25 cellular contexts compared by ENCODE assay signal in the genomic region with DNA sequence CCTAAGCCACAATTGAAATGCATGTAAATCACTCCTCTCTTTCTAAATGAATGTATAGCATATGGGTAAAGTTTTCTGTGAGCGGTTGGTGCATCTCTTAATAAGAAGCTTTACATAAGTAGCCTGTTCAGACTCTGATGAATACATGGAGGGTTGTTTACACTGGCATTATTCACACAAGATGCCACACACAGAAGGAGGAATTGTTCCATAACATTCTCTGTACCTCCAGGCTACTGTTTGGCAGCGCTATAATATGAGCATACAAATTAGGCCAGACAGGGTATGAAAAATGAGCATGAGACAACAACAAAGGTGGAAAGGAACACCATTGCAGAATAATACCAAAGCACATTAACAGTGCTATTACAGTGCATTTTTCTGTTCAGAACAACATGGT.
DNase-seq lines count a peak whose midpoint lies in the region; ATAC-seq and TF ChIP-seq lines count a peak whose summit lies in the region.
"Had no signal": no experiment of that assay in that cellular context is flagged by ENCODE, and none has a peak within 500 bp of the region (broad histone marks: within the 10 kb centered on the region; RNA-seq: fewer than 3 reads in every experiment).

No MANE protein-coding gene starts in this region.

- TF ChIP-seq CTCF in neural crest cell (conservative IDR thresholded peaks at IDR 0.05) (no peak), GM10248 (IDR thresholded peaks at IDR 0.05; ENCODE audit: control extremely low read depth, extremely low read depth, low read depth, missing control alignments) (no peak)

- POLR2A ChIA-PET in GM10248 (lab: Yijun Ruan, JAX) = no interaction called here

- H3K27me3 Mint-ChIP-seq in neural crest cell (ENCODE audit: low read depth) = no peaks in the 10 kb centered on the region
- H3K27me3 Mint-ChIP-seq: activated naive CD8-positive, alpha-beta T cell treated with anti-CD3 and anti-CD28 coated beads, Interleukin-2, amount 50 U/mL, for 24 hours; dendritic cell treated with granulocyte-macrophage colony-stimulating factor and Interleukin-4, amounts not matched to agents 40 ng/mL and 50 ng/mL, for 4 days had no signal

- H3K4me1 Mint-ChIP-seq in neural crest cell = peaks cover 25% of the 10 kb centered on the region
- H3K4me1 Mint-ChIP-seq: activated naive CD8-positive, alpha-beta T cell treated with anti-CD3 and anti-CD28 coated beads, Interleukin-2, amount 50 U/mL, for 24 hours; natural killer cell; stimulated activated naive B cell treated with anti-CD40 and anti-IgM and Interleukin-4, amounts not matched to agents 10 μg/mL and 1 μg/mL and 100 μg/mL, for 72 hours had no signal

- peak overlapping the region; percentile 16 for H3K27ac Mint-ChIP-seq in neural crest cell (ENCODE audit: unreplicated experiment)
- H3K27ac Mint-ChIP-seq: activated naive CD8-positive, alpha-beta T cell treated with anti-CD3 and anti-CD28 coated beads, Interleukin-2, amount 50 U/mL, for 24 hours; activated T-cell treated with anti-CD3 and anti-CD28 coated beads, Interleukin-2, amount 50 U/mL, for 72 hours; dendritic cell treated with granulocyte-macrophage colony-stimulating factor and Interleukin-4, amounts not matched to agents 40 ng/mL and 50 ng/mL, for 4 days; natural killer cell; stimulated activated naive B cell treated with anti-CD40 and anti-IgM and Interleukin-4, amounts not matched to agents 10 μg/mL and 1 μg/mL and 100 μg/mL, for 72 hours; T-helper 2 cell treated with Interferon-gamma antibody and Interleukin-4, amounts not matched to agents 5 μg/mL and 100 μg/mL, for 36 hours had no signal

- CTCF ChIA-PET in GM10248 (lab: Yijun Ruan, JAX) = interaction anchor here (0.9 to 1.0 kb wide), 2 partner anchors 9 to 14 kb away, joined by 3 read pairs; no protein-coding TSS in a partner anchor

- ATAC-seq in HG03439 (IDR thresholded peaks at IDR 0.05; ENCODE audit: unreplicated experiment) = no peak
- ATAC-seq: activated naive CD8-positive, alpha-beta T cell treated with anti-CD3 and anti-CD28 coated beads, Interleukin-2, amount 50 U/mL, for 24 hours; activated T-cell treated with anti-CD3 and anti-CD28 coated beads, Interleukin-2, amount 50 U/mL, for 72 hours; body of pancreas; mucosa of descending colon; stimulated activated naive B cell treated with anti-CD40 and anti-IgM and Interleukin-4, amounts not matched to agents 10 μg/mL and 1 μg/mL and 100 μg/mL, for 72 hours had no signal

- no peak overlapping the region for H3K4me3 Mint-ChIP-seq in neural crest cell
- H3K4me3 Mint-ChIP-seq: activated naive CD8-positive, alpha-beta T cell treated with anti-CD3 and anti-CD28 coated beads, Interleukin-2, amount 50 U/mL, for 24 hours; activated T-cell treated with anti-CD3 and anti-CD28 coated beads, Interleukin-2, amount 50 U/mL, for 72 hours; dendritic cell treated with granulocyte-macrophage colony-stimulating factor and Interleukin-4, amounts not matched to agents 40 ng/mL and 50 ng/mL, for 4 days; H9; natural killer cell; stimulated activated naive B cell treated with anti-CD40 and anti-IgM and Interleukin-4, amounts not matched to agents 10 μg/mL and 1 μg/mL and 100 μg/mL, for 72 hours; T-helper 2 cell treated with Interferon-gamma antibody and Interleukin-4, amounts not matched to agents 5 μg/mL and 100 μg/mL, for 36 hours had no signal

- H3K9me3 Mint-ChIP-seq in neural crest cell = no peaks in the 10 kb centered on the region
- H3K9me3 Mint-ChIP-seq: activated naive CD8-positive, alpha-beta T cell treated with anti-CD3 and anti-CD28 coated beads, Interleukin-2, amount 50 U/mL, for 24 hours; activated T-cell treated with anti-CD3 and anti-CD28 coated beads, Interleukin-2, amount 50 U/mL, for 72 hours; dendritic cell treated with granulocyte-macrophage colony-stimulating factor and Interleukin-4, amounts not matched to agents 40 ng/mL and 50 ng/mL, for 4 days; H9; stimulated activated naive B cell treated with anti-CD40 and anti-IgM and Interleukin-4, amounts not matched to agents 10 μg/mL and 1 μg/mL and 100 μg/mL, for 72 hours; T-helper 2 cell treated with Interferon-gamma antibody and Interleukin-4, amounts not matched to agents 5 μg/mL and 100 μg/mL, for 36 hours had no signal

- H3K36me3 Mint-ChIP-seq in neural crest cell (ENCODE audit: low read depth) = no peaks in the 10 kb centered on the region
- H3K36me3 Mint-ChIP-seq: natural killer cell; stimulated activated naive B cell treated with anti-CD40 and anti-IgM and Interleukin-4, amounts not matched to agents 10 μg/mL and 1 μg/mL and 100 μg/mL, for 72 hours had no signal

- peak; percentile 21 for DNase-seq in NCI-H1092 (lab: John Stamatoyannopoulos, UW)
- no peak for DNase-seq in NCI-H1092 treated with DMSO at 0.1 percent for 48 hours (lab: John Stamatoyannopoulos, UW)
- peak; percentile 97 for DNase-seq in NCI-H2081 treated with DMSO at 0.1 percent for 48 hours (lab: John Stamatoyannopoulos, UW)
- peak; percentile 12 for DNase-seq in NCI-H774 (lab: John Stamatoyannopoulos, UW)
- DNase-seq in neural crest cell (ENCODE audit: low read depth, low spot score) = no peak
- no peak for DNase-seq in GM10248 (ENCODE audit: extremely low spot score)
- no peak for DNase-seq in NCI-H510A (lab: John Stamatoyannopoulos, UW)
- DNase-seq: activated CD4-positive, alpha-beta T cell treated with anti-CD3 and anti-CD28 coated beads, Interleukin-2, amount 50 U/mL, for 48 hours; activated CD4-positive, CD25-positive, alpha-beta regulatory T cell treated with anti-CD3 and anti-CD28 coated beads, Interleukin-2, amount 50 U/mL, for 72 hours; activated naive CD8-positive, alpha-beta T cell treated with anti-CD3 and anti-CD28 coated beads, Interleukin-2, amount 50 U/mL, for 24 hours; activated T-cell treated with anti-CD3 and anti-CD28 coated beads, Interleukin-2, amount 50 U/mL, for 72 hours; body of pancreas; esophagus squamous epithelium; H9; MG63; mucosa of descending colon; natural killer cell; NCI-H187; NCI-H226; SHP77 treated with DMSO at 0.1 percent for 48 hours; stimulated activated naive B cell treated with anti-CD40 and anti-IgM and Interleukin-4, amounts not matched to agents 10 μg/mL and 1 μg/mL and 100 μg/mL, for 72 hours; testis had no signal

Comparison
In these comparisons a context has a peak if more than half of its experiments do, and no peak if none do; other contexts are left out.
1. DNase-seq: peak in NCI-H1092 (single experiment), NCI-H2081 treated with DMSO at 0.1 percent for 48 hours (single experiment) and NCI-H774 (single experiment); none in NCI-H1092 treated with DMSO at 0.1 percent for 48 hours (single experiment), neural crest cell (single experiment), GM10248 (single experiment) and NCI-H510A (single experiment).